1 cellular context compared by ENCODE assay signal in the genomic region with DNA sequence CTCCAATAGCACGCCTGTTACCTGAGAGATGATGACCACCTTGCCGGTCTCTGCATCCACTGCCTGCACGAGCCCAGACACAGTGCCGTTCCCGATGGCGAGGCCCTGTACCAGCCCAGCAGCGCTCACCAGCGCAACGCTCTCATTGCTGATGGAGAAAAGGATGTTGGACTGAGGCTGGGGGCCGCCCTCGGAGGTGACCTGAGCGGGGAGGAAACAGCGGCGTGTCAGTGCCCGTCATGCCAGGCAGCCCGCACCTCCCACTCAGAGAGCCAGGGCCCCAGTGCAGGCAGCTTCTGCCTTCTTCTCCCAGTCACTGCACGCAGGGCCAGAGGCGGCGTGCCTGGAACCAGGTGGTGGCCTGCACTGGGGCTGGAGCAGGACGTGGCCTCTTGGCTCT.
TF ChIP-seq lines count a peak whose summit lies in the region.

No MANE protein-coding gene starts in this region.

TF ChIP-seq in WTC11, 78 proteins besides CTCF, POLR2A, EP300 and RAD21 (continued from another document):
- TF ChIP-seq, protein P1, sequence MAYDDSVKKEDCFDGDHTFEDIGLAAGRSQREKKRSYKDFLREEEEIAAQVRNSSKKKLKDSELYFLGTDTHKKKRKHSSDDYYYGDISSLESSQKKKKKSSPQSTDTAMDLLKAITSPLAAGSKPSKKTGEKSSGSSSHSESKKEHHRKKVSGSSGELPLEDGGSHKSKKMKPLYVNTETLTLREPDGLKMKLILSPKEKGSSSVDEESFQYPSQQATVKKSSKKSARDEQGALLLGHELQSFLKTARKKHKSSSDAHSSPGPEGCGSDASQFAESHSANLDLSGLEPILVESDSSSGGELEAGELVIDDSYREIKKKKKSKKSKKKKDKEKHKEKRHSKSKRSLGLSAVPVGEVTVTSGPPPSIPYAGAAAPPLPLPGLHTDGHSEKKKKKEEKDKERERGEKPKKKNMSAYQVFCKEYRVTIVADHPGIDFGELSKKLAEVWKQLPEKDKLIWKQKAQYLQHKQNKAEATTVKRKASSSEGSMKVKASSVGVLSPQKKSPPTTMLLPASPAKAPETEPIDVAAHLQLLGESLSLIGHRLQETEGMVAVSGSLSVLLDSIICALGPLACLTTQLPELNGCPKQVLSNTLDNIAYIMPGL (CRISPR knock-in tag; IDR thresholded peaks at IDR 0.05) = no peak
- TF ChIP-seq, protein P2, sequence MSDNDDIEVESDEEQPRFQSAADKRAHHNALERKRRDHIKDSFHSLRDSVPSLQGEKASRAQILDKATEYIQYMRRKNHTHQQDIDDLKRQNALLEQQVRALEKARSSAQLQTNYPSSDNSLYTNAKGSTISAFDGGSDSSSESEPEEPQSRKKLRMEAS (CRISPR knock-in tag; IDR thresholded peaks at IDR 0.05) = no peak
- no peak for TF ChIP-seq PRRX2 (CRISPR knock-in tag; IDR thresholded peaks at IDR 0.05)
- no peak for TF ChIP-seq FOXP1 (CRISPR knock-in tag; IDR thresholded peaks at IDR 0.05; ENCODE audit: borderline replicate concordance)
